In the genomic region with DNA sequence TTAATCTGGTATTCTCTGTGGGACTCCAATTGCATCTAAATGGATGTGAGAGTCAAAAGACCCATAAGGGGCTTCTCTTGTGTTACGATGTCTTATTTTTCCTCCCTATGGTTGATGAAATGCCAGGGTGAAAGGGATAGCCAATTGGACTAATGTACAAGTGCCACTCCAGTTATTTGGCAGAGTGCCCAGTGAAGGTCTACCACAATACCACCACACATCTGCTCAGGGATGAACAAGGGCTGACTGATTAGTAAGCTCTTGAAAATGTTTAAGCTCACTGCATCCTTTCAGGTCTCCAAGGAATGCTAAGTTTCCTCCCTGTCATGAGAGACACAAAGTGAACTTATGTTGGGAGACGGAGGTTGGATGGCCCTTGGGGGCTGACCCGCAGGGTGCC, we compare ENCODE assay signal across 21 cellular contexts. TPM values are rescaled to one million over a fixed set of nuclear protein-coding genes. Genes with fewer than 3 reads are reported as not detected.
DNase-seq lines count a peak whose midpoint lies in the region; ATAC-seq lines count a peak whose summit lies in the region.
"Had no signal": no experiment of that assay in that cellular context is flagged by ENCODE, and none has a peak within 500 bp of the region (broad histone marks: within the 10 kb centered on the region; RNA-seq: fewer than 3 reads in every experiment).

No MANE protein-coding gene starts in this region.

- DNase-seq in NCI-H748 (lab: John Stamatoyannopoulos, UW; ENCODE audit: unreplicated experiment), result peak; percentile 20
- DNase-seq in NCI-H748 treated with DMSO at 0.1 percent for 48 hours (lab: John Stamatoyannopoulos, UW), result no peak
- peak; percentile 4 for DNase-seq in DMS153 treated with DMSO at 0.1 percent for 48 hours (lab: John Stamatoyannopoulos, UW; ENCODE audit: unreplicated experiment)
- peak; percentile 22 for DNase-seq in OCI-M1 (lab: John Stamatoyannopoulos, UW)
- peak; percentile 79 for DNase-seq in myocyte (ENCODE audit: low read depth)
- DNase-seq in SHP77 (lab: John Stamatoyannopoulos, UW), result no peak
- no peak for DNase-seq in HCEC 1CT
- DNase-seq: BE2C, COR-L47, GDM1, KBM-7, NCI-H1092 treated with DMSO at 0.1 percent for 48 hours, NCI-H2029 treated with DMSO at 0.1 percent for 48 hours, NCI-H2227 treated with DMSO at 0.1 percent for 48 hours, NCI-H510A, NCI-H774, T-helper 1 cell had no signal

- no peak for ATAC-seq in GM19395 (IDR thresholded peaks at IDR 0.05; ENCODE audit: unreplicated experiment)
- ATAC-seq: A549, HepG2, Panc1 had no signal

RNA-seq across cellular contexts. Expression of a gene that starts 57.8 kb away (rescaled TPM):
- total RNA-seq in myocyte, result 31.3 and 38.0 TPM in 2 replicates
- 35.3 TPM for polyA plus RNA-seq in myocyte (2012)
- total RNA-seq: HepG2 had no signal
- polyA plus RNA-seq: A549, HepG2 had no signal

Comparison
In these comparisons a context has a peak if more than half of its experiments do, and no peak if none do; other contexts are left out.
1. DNase-seq: peak in NCI-H748 (single experiment), DMS153 treated with DMSO at 0.1 percent for 48 hours (single experiment), OCI-M1 (single experiment) and myocyte (single experiment); none in NCI-H748 treated with DMSO at 0.1 percent for 48 hours (single experiment), SHP77 (0 of 2) and HCEC 1CT (single experiment).